In the genomic region with DNA sequence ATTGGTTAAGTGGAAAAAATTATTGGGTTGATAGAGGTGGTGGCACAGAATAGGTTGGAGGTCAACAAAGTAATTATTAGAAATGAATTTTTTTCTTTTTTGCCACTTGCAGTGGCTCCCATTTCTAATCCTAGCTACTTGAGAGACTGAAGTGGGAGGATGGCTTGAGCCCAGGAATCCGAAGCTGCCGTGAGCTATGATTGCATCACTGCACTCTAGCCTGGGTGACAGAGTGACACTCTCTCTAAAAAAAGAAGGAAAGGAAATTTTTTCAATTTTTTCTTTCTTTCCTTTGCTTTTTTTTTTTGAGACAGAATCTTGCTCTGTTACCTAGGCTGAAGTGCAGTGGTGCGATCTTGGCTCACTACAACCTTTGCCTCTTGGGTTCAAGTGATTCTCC, we compare ENCODE assay signal across 1 cellular context.
TF ChIP-seq lines count a peak whose summit lies in the region.

No MANE protein-coding gene starts in this region.

TF ChIP-seq in IMR-90, 13 proteins besides CTCF, POLR2A, EP300 and RAD21:
- TF ChIP-seq, protein P1, sequence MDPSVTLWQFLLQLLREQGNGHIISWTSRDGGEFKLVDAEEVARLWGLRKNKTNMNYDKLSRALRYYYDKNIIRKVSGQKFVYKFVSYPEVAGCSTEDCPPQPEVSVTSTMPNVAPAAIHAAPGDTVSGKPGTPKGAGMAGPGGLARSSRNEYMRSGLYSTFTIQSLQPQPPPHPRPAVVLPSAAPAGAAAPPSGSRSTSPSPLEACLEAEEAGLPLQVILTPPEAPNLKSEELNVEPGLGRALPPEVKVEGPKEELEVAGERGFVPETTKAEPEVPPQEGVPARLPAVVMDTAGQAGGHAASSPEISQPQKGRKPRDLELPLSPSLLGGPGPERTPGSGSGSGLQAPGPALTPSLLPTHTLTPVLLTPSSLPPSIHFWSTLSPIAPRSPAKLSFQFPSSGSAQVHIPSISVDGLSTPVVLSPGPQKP (IDR thresholded peaks at IDR 0.05; ENCODE audit: borderline replicate concordance, low read depth, low read length), result no peak
- TF ChIP-seq BHLHE40 (IDR thresholded peaks at IDR 0.05; ENCODE audit: low read depth, low read length) (no peak), CHD1 (IDR thresholded peaks at IDR 0.05; ENCODE audit: low read depth, low read length) (no peak), SMC3 (IDR thresholded peaks at IDR 0.05; ENCODE audit: low read depth, low read length) (no peak), CEBPB (IDR thresholded peaks at IDR 0.05; ENCODE audit: low read depth, low read length) (peak; percentile 79), RCOR1 (IDR thresholded peaks at IDR 0.05; ENCODE audit: insufficient replicate concordance, low read length) (no peak), MXI1 (IDR thresholded peaks at IDR 0.05; ENCODE audit: borderline replicate concordance, low read depth, low read length) (no peak), FOS (IDR thresholded peaks at IDR 0.05; ENCODE audit: low read depth, low read length) (no peak)
- TF ChIP-seq, protein P2, sequence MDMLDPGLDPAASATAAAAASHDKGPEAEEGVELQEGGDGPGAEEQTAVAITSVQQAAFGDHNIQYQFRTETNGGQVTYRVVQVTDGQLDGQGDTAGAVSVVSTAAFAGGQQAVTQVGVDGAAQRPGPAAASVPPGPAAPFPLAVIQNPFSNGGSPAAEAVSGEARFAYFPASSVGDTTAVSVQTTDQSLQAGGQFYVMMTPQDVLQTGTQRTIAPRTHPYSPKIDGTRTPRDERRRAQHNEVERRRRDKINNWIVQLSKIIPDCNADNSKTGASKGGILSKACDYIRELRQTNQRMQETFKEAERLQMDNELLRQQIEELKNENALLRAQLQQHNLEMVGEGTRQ (IDR thresholded peaks at IDR 0.05; ENCODE audit: low read depth, low read length), result no peak
TF ChIP-seq in IMR-90: peak in this region for 1.
